Comparison of ENCODE assay signal across 1 cellular context in genomic region chr2:73828818-73829570, GRCh38.
TF ChIP-seq lines count a peak whose summit lies in the region.

Gene STAMBP, plus strand, starts transcription at chr2:73828961. Its CDS starts 1,896 bp downstream, at chr2:73830857.

TF ChIP-seq in HepG2, 621 proteins besides CTCF, POLR2A, EP300 and RAD21 (continued from another document and continues in another):
- peak; percentile 96 for TF ChIP-seq ZNF280B (CRISPR knock-in tag; IDR thresholded peaks at IDR 0.05; ENCODE audit: borderline replicate concordance)
- TF ChIP-seq MYNN (CRISPR knock-in tag; IDR thresholded peaks at IDR 0.05; ENCODE audit: low read depth) = no peak
- TF ChIP-seq SETDB1 (CRISPR knock-in tag; IDR thresholded peaks at IDR 0.05; ENCODE audit: borderline replicate concordance) = no peak
- no peak for TF ChIP-seq ZNF7 (CRISPR knock-in tag; IDR thresholded peaks at IDR 0.05)
- TF ChIP-seq RFXAP (CRISPR knock-in tag; IDR thresholded peaks at IDR 0.05; ENCODE audit: borderline replicate concordance) = peak; percentile 78; the same call in 1 of the 2 replicates
- peak; percentile 74; the same call in 1 of the 2 replicates for TF ChIP-seq SNAPC5 (CRISPR knock-in tag; IDR thresholded peaks at IDR 0.05; ENCODE audit: borderline replicate concordance)
- peak; percentile 78; the same call in 1 of the 2 replicates for TF ChIP-seq ZNF678 (CRISPR knock-in tag; IDR thresholded peaks at IDR 0.05)
- no peak for TF ChIP-seq ZHX1 (CRISPR knock-in tag; IDR thresholded peaks at IDR 0.05; ENCODE audit: low read depth)
- TF ChIP-seq ZNF264 (CRISPR knock-in tag; IDR thresholded peaks at IDR 0.05) = 0 out of 2 replicates have a peak, but pooled peaks have one; percentile 77
- no peak; the same call in 1 of the 2 replicates for TF ChIP-seq ZNF263 (CRISPR knock-in tag; IDR thresholded peaks at IDR 0.05)
- peak; percentile 88 for TF ChIP-seq TEAD3 (CRISPR knock-in tag; optimal IDR thresholded peaks at IDR 0.05; ENCODE audit: borderline replicate concordance)
- peak; percentile 96 for TF ChIP-seq IRF2 (CRISPR knock-in tag; IDR thresholded peaks at IDR 0.05)
- no peak; the same call in 1 of the 2 replicates for TF ChIP-seq STAT6 (CRISPR knock-in tag; IDR thresholded peaks at IDR 0.05; ENCODE audit: borderline replicate concordance)
- TF ChIP-seq ZNF570 (CRISPR knock-in tag; IDR thresholded peaks at IDR 0.05; ENCODE audit: borderline replicate concordance) = no peak
- TF ChIP-seq CAMTA2 (CRISPR knock-in tag; IDR thresholded peaks at IDR 0.05; ENCODE audit: borderline replicate concordance) = peak; percentile 23; the same call in 1 of the 2 replicates
- no peak for TF ChIP-seq NPAS2 (CRISPR knock-in tag; IDR thresholded peaks at IDR 0.05; ENCODE audit: borderline replicate concordance)
- no peak for TF ChIP-seq ZBTB7B (CRISPR knock-in tag; IDR thresholded peaks at IDR 0.05)
- peak; percentile 76; the same call in 1 of the 2 replicates for TF ChIP-seq ZNF792 (CRISPR knock-in tag; IDR thresholded peaks at IDR 0.05)
- no peak for TF ChIP-seq ZBTB8A (CRISPR knock-in tag; IDR thresholded peaks at IDR 0.05; ENCODE audit: borderline replicate concordance, low read depth)
- TF ChIP-seq MXD4 (CRISPR knock-in tag; IDR thresholded peaks at IDR 0.05) = peak; percentile 81
- TF ChIP-seq GATAD1 (CRISPR knock-in tag; IDR thresholded peaks at IDR 0.05) = peak; percentile 91
- TF ChIP-seq KDM4B (CRISPR knock-in tag; IDR thresholded peaks at IDR 0.05) = 0 out of 2 replicates have a peak, but pooled peaks have one; percentile 52
- peak; percentile 19; the same call in 1 of the 2 replicates for TF ChIP-seq ZNF256 (CRISPR knock-in tag; conservative IDR thresholded peaks at IDR 0.05)
- TF ChIP-seq IRF9 (CRISPR knock-in tag; IDR thresholded peaks at IDR 0.05; ENCODE audit: borderline replicate concordance) = peak; percentile 97
- no peak for TF ChIP-seq ZNF432 (CRISPR knock-in tag; IDR thresholded peaks at IDR 0.05; ENCODE audit: borderline replicate concordance)
- peak; percentile 79; the same call in 1 of the 2 replicates for TF ChIP-seq BCL3 (CRISPR knock-in tag; IDR thresholded peaks at IDR 0.05)
- peak; percentile 53; the same call in 1 of the 2 replicates for TF ChIP-seq SIX1 (CRISPR knock-in tag; IDR thresholded peaks at IDR 0.05; ENCODE audit: borderline replicate concordance)
- no peak for TF ChIP-seq FLYWCH1 (CRISPR knock-in tag; IDR thresholded peaks at IDR 0.05)
- TF ChIP-seq NFAT5 (CRISPR knock-in tag; IDR thresholded peaks at IDR 0.05) = 0 out of 2 replicates have a peak, but pooled peaks have one; percentile 71
- 0 out of 2 replicates have a peak, but pooled peaks have one; percentile 74 for TF ChIP-seq DNMT1 (CRISPR knock-in tag; IDR thresholded peaks at IDR 0.05)
- TF ChIP-seq NFYC (CRISPR knock-in tag; IDR thresholded peaks at IDR 0.05) = peak; percentile 89
- TF ChIP-seq ZNF414 (CRISPR knock-in tag; IDR thresholded peaks at IDR 0.05) = peak; percentile 83; the same call in 1 of the 2 replicates
- TF ChIP-seq DRAP1 (CRISPR knock-in tag; IDR thresholded peaks at IDR 0.05) = peak; percentile 68; the same call in 1 of the 2 replicates
- TF ChIP-seq ZNF781 (CRISPR knock-in tag; IDR thresholded peaks at IDR 0.05; ENCODE audit: borderline replicate concordance, not compliant biosample characterization) = peak; percentile 70
- no peak for TF ChIP-seq RORA (CRISPR knock-in tag; IDR thresholded peaks at IDR 0.05)
- TF ChIP-seq ELF3 (CRISPR knock-in tag; IDR thresholded peaks at IDR 0.05) = peak; percentile 81
- peak; percentile 92 for TF ChIP-seq ELF1 (CRISPR knock-in tag; IDR thresholded peaks at IDR 0.05)
